In the genomic region with DNA sequence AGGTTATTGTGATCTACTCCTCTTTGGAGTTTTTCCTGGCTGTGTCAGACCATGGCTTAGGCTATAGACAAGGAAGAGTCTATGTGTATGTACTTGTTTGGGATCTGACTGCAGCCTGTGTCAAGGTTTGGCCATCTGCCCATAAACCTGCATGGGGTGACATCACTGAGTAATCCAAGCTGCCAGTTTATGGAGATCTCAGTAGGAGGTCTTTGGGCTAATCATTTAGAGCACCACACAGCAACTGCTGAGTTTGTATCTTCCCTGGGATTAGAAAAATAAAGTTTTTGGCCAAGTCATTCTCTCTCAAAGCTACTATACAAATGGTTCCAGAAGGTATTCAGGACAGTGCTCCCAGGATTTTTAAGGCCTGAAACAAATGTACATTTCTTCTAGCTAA, we compare ENCODE assay signal across 9 cellular contexts.
DNase-seq lines count a peak whose midpoint lies in the region; ATAC-seq, FAIRE-seq and TF ChIP-seq lines count a peak whose summit lies in the region.
"Had no signal": no experiment of that assay in that cellular context is flagged by ENCODE, and none has a peak within 500 bp of the region (broad histone marks: within the 10 kb centered on the region; RNA-seq: fewer than 3 reads in every experiment).

No MANE protein-coding gene starts in this region.

- in situ Hi-C loops in ACHN (cut with HindIII; ENCODE audit: low pct_ligation_motif_present, low pct_unique_long_range_greater_than_20kb, low sequenced_read_pairs), result no loop called here

- no peak overlapping the region for H3K27ac Mint-ChIP-seq in activated T-cell treated with anti-CD3 and anti-CD28 coated beads, Interleukin-2, amount 50 U/mL, for 72 hours
- no peak overlapping the region for H3K27ac Mint-ChIP-seq in nephron progenitor cell
- H3K27ac Mint-ChIP-seq: type B pancreatic cell had no signal

- H3K4me3 Mint-ChIP-seq in activated T-cell treated with anti-CD3 and anti-CD28 coated beads, Interleukin-2, amount 50 U/mL, for 72 hours, result no peak overlapping the region
- H3K4me3 Mint-ChIP-seq in nephron progenitor cell, result no peak overlapping the region
- H3K4me3 Mint-ChIP-seq: type B pancreatic cell had no signal

- no peak for TF ChIP-seq CTCF in nephron progenitor cell (IDR thresholded peaks at IDR 0.05)

- H3K9me3 Mint-ChIP-seq in activated T-cell treated with anti-CD3 and anti-CD28 coated beads, Interleukin-2, amount 50 U/mL, for 72 hours, result peaks cover 3% of the 10 kb centered on the region in 2 donors
- H3K9me3 Mint-ChIP-seq in nephron progenitor cell, result no peaks in the 10 kb centered on the region
- H3K9me3 Mint-ChIP-seq: type B pancreatic cell had no signal

- peak; percentile 80 for FAIRE-seq in RCC 7860 (lab: Jason Lieb, UNC)

- H3K4me1 Mint-ChIP-seq in activated T-cell treated with anti-CD3 and anti-CD28 coated beads, Interleukin-2, amount 50 U/mL, for 72 hours (ENCODE audit: low read depth), result peaks cover 21% of the 10 kb centered on the region
- peaks cover 34% of the 10 kb centered on the region for H3K4me1 Mint-ChIP-seq in nephron progenitor cell

- no peaks in the 10 kb centered on the region for H3K27me3 Mint-ChIP-seq in activated T-cell treated with anti-CD3 and anti-CD28 coated beads, Interleukin-2, amount 50 U/mL, for 72 hours (ENCODE audit: low read depth)
- no peaks in the 10 kb centered on the region for H3K27me3 Mint-ChIP-seq in nephron progenitor cell (ENCODE audit: low read depth, poor library complexity)
- H3K27me3 Mint-ChIP-seq: type B pancreatic cell had no signal

- peak; percentile 81 for DNase-seq in ACHN
- peak in 60 of 76 experiments; percentile 2 to 86 (median 38) for DNase-seq in HUDEP-2 (lab: John Stamatoyannopoulos, UW; ENCODE audit: unreplicated experiment in 76 of 76)
- peak; percentile 85 for DNase-seq in RCC 7860 (ENCODE audit: low spot score)
- peak; percentile 60 for DNase-seq in fibroblast of the conjunctiva (ENCODE audit: low read depth)
- DNase-seq in activated T-cell treated with anti-CD3 and anti-CD28 coated beads, Interleukin-2, amount 50 U/mL, for 72 hours, result no peak
- no peak for DNase-seq in nephron progenitor cell

- ATAC-seq in activated T-cell treated with anti-CD3 and anti-CD28 coated beads, Interleukin-2, amount 50 U/mL, for 72 hours (replicated peaks in 1 of 2), result no peak
- no peak for ATAC-seq in HG03108 (IDR thresholded peaks at IDR 0.05; ENCODE audit: unreplicated experiment)
- ATAC-seq in HG02642 (IDR thresholded peaks at IDR 0.05; ENCODE audit: poor library complexity, unreplicated experiment), result no peak

- H3K36me3 Mint-ChIP-seq in activated T-cell treated with anti-CD3 and anti-CD28 coated beads, Interleukin-2, amount 50 U/mL, for 72 hours (ENCODE audit: insufficient read depth in 2 of 2), result no peaks in the 10 kb centered on the region
- no peaks in the 10 kb centered on the region for H3K36me3 Mint-ChIP-seq in nephron progenitor cell (ENCODE audit: low read depth)
- H3K36me3 Mint-ChIP-seq: type B pancreatic cell had no signal

Comparison
In these comparisons a context has a peak if more than half of its experiments do, and no peak if none do; other contexts are left out.
1. DNase-seq: peak in ACHN (single experiment), HUDEP-2 (60 of 76), RCC 7860 (single experiment) and fibroblast of the conjunctiva (single experiment); none in activated T-cell treated with anti-CD3 and anti-CD28 coated beads, Interleukin-2, amount 50 U/mL, for 72 hours (0 of 2) and nephron progenitor cell (single experiment).